In genomic region chr1:180565472-180565871, GRCh38 we compare ENCODE assay signal across 34 cellular contexts. TPM values are rescaled to one million over a fixed set of nuclear protein-coding genes. Genes with fewer than 3 reads are reported as not detected.
"Had no signal": no experiment of that assay in that cellular context is flagged by ENCODE, and none has a peak within 500 bp of the region (broad histone marks: within the 10 kb centered on the region; RNA-seq: fewer than 3 reads in every experiment).

No MANE protein-coding gene starts in this region.

- H3K4me2 ChIP-seq: hepatocyte, smooth muscle cell had no signal

- DNase-seq: cortex of kidney; effector memory CD8-positive, alpha-beta T cell; erythroblast; esophagus squamous epithelium; foreskin melanocyte; kidney; left lung; lower lobe of right lung; natural killer cell; right lobe of liver; stimulated activated CD4-positive, alpha-beta T cell treated with anti-CD3 and anti-CD28 coated beads, Interleukin-12 subunit alpha, Interleukin-12 subunit beta, amount 100 ng/mL, for 4 hours; stimulated activated CD4-positive, alpha-beta T cell treated with anti-CD3 and anti-CD28 coated beads, Interleukin-1b, Interleukin-23, amount 100 ng/mL, for 48 hours; stimulated activated CD4-positive, alpha-beta T cell treated with anti-CD3 and anti-CD28 coated beads, Interleukin-4, amount 100 ng/mL, for 24 hours; stimulated activated naive CD4-positive, alpha-beta T cell treated with Interleukin-2 at 50 U/mL for 16 hours; stomach; substantia nigra; testis; tibial artery had no signal

- H3K27me3 ChIP-seq: cardiac muscle cell, esophagus squamous epithelium, hepatocyte, left lung, neutrophil, right lobe of liver, stomach, testis, tibial artery had no signal

- H3K9ac ChIP-seq: parathyroid adenoma had no signal

- H3K4me1 ChIP-seq: left lung, parathyroid adenoma, prostate gland, right lobe of liver, stomach had no signal

- H3K4me3 Mint-ChIP-seq: effector memory CD8-positive, alpha-beta T cell; natural killer cell; stimulated activated effector memory CD8-positive, alpha-beta T cell treated with anti-CD3 and anti-CD28 coated beads, Interleukin-12 subunit alpha, Interleukin-12 subunit beta, amount 100 ng/mL, for 72 hours; type B pancreatic cell had no signal

- H2AFZ ChIP-seq: hepatocyte, parathyroid adenoma had no signal

- H3K4me1 Mint-ChIP-seq: natural killer cell; stimulated activated effector memory CD8-positive, alpha-beta T cell treated with anti-CD3 and anti-CD28 coated beads, Interleukin-12 subunit alpha, Interleukin-12 subunit beta, amount 100 ng/mL, for 72 hours had no signal

- H3K27ac ChIP-seq: cardiac muscle cell, esophagus squamous epithelium, hepatocyte, neutrophil, parathyroid adenoma, prostate gland, right lobe of liver, stomach, tibial artery had no signal

- H3K27ac Mint-ChIP-seq: effector memory CD8-positive, alpha-beta T cell; natural killer cell; stimulated activated effector memory CD8-positive, alpha-beta T cell treated with anti-CD3 and anti-CD28 coated beads, Interleukin-12 subunit alpha, Interleukin-12 subunit beta, amount 100 ng/mL, for 72 hours; type B pancreatic cell had no signal

- H3K9me3 ChIP-seq: esophagus squamous epithelium, left lung, lower lobe of right lung, neutrophil, prostate gland, right lobe of liver, stomach, testis, tibial artery had no signal

- H3K36me3 Mint-ChIP-seq: natural killer cell; stimulated activated effector memory CD8-positive, alpha-beta T cell treated with anti-CD3 and anti-CD28 coated beads, Interleukin-12 subunit alpha, Interleukin-12 subunit beta, amount 100 ng/mL, for 72 hours; type B pancreatic cell had no signal

- H3K27me3 Mint-ChIP-seq: type B pancreatic cell had no signal

- FAIRE-seq: endometrium, kidney had no signal

- ATAC-seq: effector memory CD8-positive, alpha-beta T cell; left lung; lower lobe of right lung; natural killer cell; stimulated activated effector memory CD8-positive, alpha-beta T cell treated with anti-CD3 and anti-CD28 coated beads, Interleukin-12 subunit alpha, Interleukin-12 subunit beta, amount 100 ng/mL, for 72 hours had no signal

- H3K4me3 ChIP-seq: cardiac muscle cell, esophagus squamous epithelium, hepatocyte, left lung, lower lobe of right lung, prostate gland, right lobe of liver, smooth muscle cell, stomach, testis, tibial artery had no signal

- H3K36me3 ChIP-seq: cardiac muscle cell, esophagus squamous epithelium, left lung, lower lobe of right lung, neutrophil, prostate gland, right lobe of liver, stomach, tibial artery had no signal

- H3K9me3 Mint-ChIP-seq: effector memory CD8-positive, alpha-beta T cell; natural killer cell; stimulated activated effector memory CD8-positive, alpha-beta T cell treated with anti-CD3 and anti-CD28 coated beads, Interleukin-12 subunit alpha, Interleukin-12 subunit beta, amount 100 ng/mL, for 72 hours had no signal

RNA-seq across cellular contexts. Expression of gene OVAAL, which starts 6.7 kb away (rescaled TPM):
- total RNA-seq: dermis microvascular lymphatic vessel endothelial cell, esophagus squamous epithelium, hepatocyte, kidney, left lung, lower lobe of right lung, mesenteric fat pad, mononuclear cell, natural killer cell, omental fat pad, renal cortical epithelial cell, right lobe of liver, smooth muscle cell, stomach, testis had no signal
- polyA plus RNA-seq: hepatocyte, neural cell, smooth muscle cell, stomach, urinary bladder had no signal
